8 cellular contexts compared by ENCODE assay signal in the genomic region with DNA sequence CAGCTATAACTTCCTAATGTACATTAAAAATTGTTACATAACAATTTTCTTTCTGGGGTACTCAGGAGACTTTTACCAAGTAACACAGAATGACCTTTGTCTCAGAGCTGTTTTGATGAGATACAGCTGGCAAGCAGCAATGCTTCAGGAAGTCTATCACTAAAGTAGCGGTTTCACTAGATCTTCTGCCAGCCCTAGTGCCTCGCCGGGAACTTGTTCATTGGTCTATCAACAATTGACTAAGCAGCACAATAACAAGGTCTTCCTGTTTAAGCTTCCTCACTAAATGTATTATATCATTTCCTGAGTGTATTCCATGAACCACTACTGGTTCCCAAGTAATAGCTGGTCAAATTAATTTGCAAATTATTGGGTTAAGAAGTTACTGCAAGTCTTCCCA.
A peak's percentile ranks its signal among the peaks of the same experiment; 100 is the strongest.
DNase-seq lines count a peak whose midpoint lies in the region; ATAC-seq and TF ChIP-seq lines count a peak whose summit lies in the region.

No MANE protein-coding gene starts in this region.

- peak; percentile 69 for ATAC-seq in GM18517 (IDR thresholded peaks at IDR 0.05; ENCODE audit: unreplicated experiment)
- peak; percentile 78 for ATAC-seq in HG03108 (IDR thresholded peaks at IDR 0.05; ENCODE audit: unreplicated experiment)

- H3K4me3 ChIP-seq in esophagus squamous epithelium (no peak overlapping the region), breast epithelium (no peak overlapping the region)

- peaks cover 52% of the 10 kb centered on the region for H3K36me3 Mint-ChIP-seq in activated CD4-positive, alpha-beta T cell treated with anti-CD3 and anti-CD28 coated beads, Interleukin-2, amount 10 ng/mL, durations not matched to agents 7 days and 5 days (ENCODE audit: low read depth)

- H3K9me3 Mint-ChIP-seq in activated CD4-positive, alpha-beta T cell treated with anti-CD3 and anti-CD28 coated beads, Interleukin-2, amount 10 ng/mL, durations not matched to agents 7 days and 5 days, result no peaks in the 10 kb centered on the region

- no peaks in the 10 kb centered on the region for H3K9me3 ChIP-seq in esophagus squamous epithelium
- no peaks in the 10 kb centered on the region for H3K9me3 ChIP-seq in breast epithelium

- peaks cover 0 to 50% (median 0%) of the 10 kb centered on the region in 3 donors for H3K36me3 ChIP-seq in esophagus squamous epithelium
- no peaks in the 10 kb centered on the region for H3K36me3 ChIP-seq in breast epithelium

- TF ChIP-seq POLR2A in esophagus squamous epithelium (IDR thresholded peaks at IDR 0.05) (no peak), breast epithelium (IDR thresholded peaks at IDR 0.05) (no peak)

- H3K27ac ChIP-seq in esophagus squamous epithelium, result no peak overlapping the region
- H3K27ac ChIP-seq in breast epithelium, result no peak overlapping the region

- H3K27me3 Mint-ChIP-seq in activated CD4-positive, alpha-beta T cell treated with anti-CD3 and anti-CD28 coated beads, Interleukin-2, amount 10 ng/mL, durations not matched to agents 7 days and 5 days, result no peaks in the 10 kb centered on the region

- H3K4me1 ChIP-seq in esophagus squamous epithelium (peaks cover 0 to 14% (median 0%) of the 10 kb centered on the region in 3 donors), breast epithelium (no peaks in the 10 kb centered on the region)

- intact Hi-C loops in esophagus squamous epithelium (cut with DNase I) (no loop called here), posterior cingulate gyrus (cut with DNase I) (no loop called here), breast epithelium (cut with DNase I; ENCODE audit: low total_unique reads) (no loop called here)

- TF ChIP-seq CTCF in esophagus squamous epithelium (IDR thresholded peaks at IDR 0.05) (no peak), breast epithelium (IDR thresholded peaks at IDR 0.05) (no peak)

- POLR2A ChIA-PET in activated CD4-positive, alpha-beta T cell treated with anti-CD3 and anti-CD28 coated beads, Interleukin-2, amount 10 ng/mL, durations not matched to agents 7 days and 5 days (lab: Charles Lee), result interaction anchor here (0.8 kb wide), 1 partner anchor 12 kb away, joined by 4 read pairs; no protein-coding TSS in a partner anchor

- CTCF ChIA-PET in activated CD4-positive, alpha-beta T cell treated with anti-CD3 and anti-CD28 coated beads, Interleukin-2, amount 10 ng/mL, durations not matched to agents 7 days and 5 days (lab: Charles Lee), result interaction anchor here (0.9 to 1.2 kb wide), 3 partner anchors 14 to 22 kb away, joined by 3 to 4 read pairs (median 3); no protein-coding TSS in a partner anchor

- peaks cover 55% of the 10 kb centered on the region for H3K4me1 Mint-ChIP-seq in activated CD4-positive, alpha-beta T cell treated with anti-CD3 and anti-CD28 coated beads, Interleukin-2, amount 10 ng/mL, durations not matched to agents 7 days and 5 days

- WGBS in esophagus squamous epithelium, 2 donors, result 23 to 25% methylated on average over 1 to 3 of the region's 3 CpGs

- peak overlapping the region; percentile 60 for H3K27ac Mint-ChIP-seq in activated CD4-positive, alpha-beta T cell treated with anti-CD3 and anti-CD28 coated beads, Interleukin-2, amount 10 ng/mL, durations not matched to agents 7 days and 5 days

- H3K4me3 Mint-ChIP-seq in activated CD4-positive, alpha-beta T cell treated with anti-CD3 and anti-CD28 coated beads, Interleukin-2, amount 10 ng/mL, durations not matched to agents 7 days and 5 days, result no peak overlapping the region

- DNase-seq in activated CD4-positive, alpha-beta T cell treated with anti-CD3 and anti-CD28 coated beads, Interleukin-2, amount 10 ng/mL, durations not matched to agents 7 days and 5 days, result peak; percentile 55
- peak; percentile 2 for DNase-seq in esophagus squamous epithelium (lab: John Stamatoyannopoulos, UW)
- peak; percentile 39 for DNase-seq in stimulated activated CD4-positive, alpha-beta T cell treated with anti-CD3 and anti-CD28 coated beads, Interleukin-4, amount 100 ng/mL, for 24 hours
- DNase-seq in posterior cingulate gyrus, result no peak
- no peak for DNase-seq in COLO829 (ENCODE audit: low spot score)
- no peak for DNase-seq in breast epithelium (ENCODE audit: low spot score in 2 of 2)

- H3K27me3 ChIP-seq in esophagus squamous epithelium (no peaks in the 10 kb centered on the region), breast epithelium (no peaks in the 10 kb centered on the region)

Comparison
In these comparisons a context has a peak if more than half of its experiments do, and no peak if none do; other contexts are left out.
1. DNase-seq: peak in activated CD4-positive, alpha-beta T cell treated with anti-CD3 and anti-CD28 coated beads, Interleukin-2, amount 10 ng/mL, durations not matched to agents 7 days and 5 days (single experiment), esophagus squamous epithelium (single experiment) and stimulated activated CD4-positive, alpha-beta T cell treated with anti-CD3 and anti-CD28 coated beads, Interleukin-4, amount 100 ng/mL, for 24 hours (single experiment); none in posterior cingulate gyrus (0 of 10), COLO829 (single experiment) and breast epithelium (0 of 2).